Comparison of ENCODE assay signal across 14 cellular contexts in the genomic region with DNA sequence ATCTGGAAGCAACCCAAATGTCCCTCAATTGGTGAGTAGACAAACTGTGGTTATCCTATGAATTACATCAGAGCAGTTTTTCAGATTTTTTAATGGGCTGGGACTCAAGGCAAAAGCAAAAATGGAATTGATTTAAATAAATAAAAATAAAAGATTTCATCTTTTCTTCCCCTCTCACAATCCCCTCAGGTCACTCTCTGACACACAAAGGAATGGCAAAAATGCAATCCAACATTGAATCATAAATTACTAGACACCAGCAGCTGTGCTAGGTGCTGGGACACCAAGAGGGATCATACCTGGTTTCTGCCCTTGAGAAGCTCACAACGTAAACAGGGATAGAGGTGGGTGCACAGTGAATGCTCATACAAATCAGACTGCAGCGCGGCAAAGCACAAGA. TPM values are rescaled to one million over a fixed set of nuclear protein-coding genes. Genes with fewer than 3 reads are reported as not detected.
DNase-seq lines count a peak whose midpoint lies in the region; ATAC-seq and TF ChIP-seq lines count a peak whose summit lies in the region.
"Had no signal": no experiment of that assay in that cellular context is flagged by ENCODE, and none has a peak within 500 bp of the region (broad histone marks: within the 10 kb centered on the region; RNA-seq: fewer than 3 reads in every experiment).

No MANE protein-coding gene starts in this region.

- H2AFZ ChIP-seq in PC-9: no peak overlapping the region
- H2AFZ ChIP-seq in neural progenitor cell (replicated peaks): no peak overlapping the region

- no peaks in the 10 kb centered on the region for H3K9me2 ChIP-seq in PC-9 (ENCODE audit: insufficient read depth)

- no peaks in the 10 kb centered on the region for H3K79me2 ChIP-seq in PC-9 (ENCODE audit: low read depth)
- no peaks in the 10 kb centered on the region for H3K79me2 ChIP-seq in neural progenitor cell (ENCODE audit: low read depth)

- no peak for TF ChIP-seq POLR2A in suprapubic skin (IDR thresholded peaks at IDR 0.05)

- CTCF ChIA-PET in PC-9 (lab: Charles Lee): no interaction called here

- no peaks in the 10 kb centered on the region for H4K20me1 ChIP-seq in PC-9 (ENCODE audit: insufficient read depth)
- H4K20me1 ChIP-seq in neural progenitor cell (ENCODE audit: low read depth): peaks cover 11% of the 10 kb centered on the region
- H4K20me1 ChIP-seq: BLaER1 treated with 17β-estradiol and CSF1 and Interleukin-3, amounts not matched to agents 10 nM and 100 nM had no signal

- BruUV-seq in PC-9 (replicated peaks; lab: Mats Ljungman, UMichigan): no TSS peak

- TF ChIP-seq EP300 in suprapubic skin (IDR thresholded peaks at IDR 0.05): no peak

- POLR2A ChIA-PET in activated naive CD8-positive, alpha-beta T cell treated with anti-CD3 and anti-CD28 coated beads, Interleukin-2, amount 10 ng/mL, durations not matched to agents 7 days and 5 days (lab: Charles Lee): no interaction called here
- POLR2A ChIA-PET in PC-9 (lab: Charles Lee; ENCODE audit: unreplicated experiment): no interaction called here

- no peak overlapping the region for H3K4me3 Mint-ChIP-seq in activated naive CD8-positive, alpha-beta T cell treated with anti-CD3 and anti-CD28 coated beads, Interleukin-2, amount 10 ng/mL, durations not matched to agents 7 days and 5 days
- no peak overlapping the region for H3K4me3 Mint-ChIP-seq in activated naive CD8-positive, alpha-beta T cell treated with anti-CD3 and anti-CD28 coated beads, Interleukin-2, amount 50 U/mL, for 24 hours
- H3K4me3 Mint-ChIP-seq in neural progenitor cell: no peak overlapping the region
- H3K4me3 Mint-ChIP-seq: CD4-positive, CD25-positive, alpha-beta regulatory T cell had no signal

- TF ChIP-seq CTCF in PC-9 (conservative IDR thresholded peaks at IDR 0.05) (no peak), neural progenitor cell (IDR thresholded peaks at IDR 0.05) (no peak), suprapubic skin (IDR thresholded peaks at IDR 0.05) (no peak)

- H3K9me3 Mint-ChIP-seq in activated naive CD8-positive, alpha-beta T cell treated with anti-CD3 and anti-CD28 coated beads, Interleukin-2, amount 10 ng/mL, durations not matched to agents 7 days and 5 days: peaks cover 2% of the 10 kb centered on the region
- H3K9me3 Mint-ChIP-seq in activated naive CD8-positive, alpha-beta T cell treated with anti-CD3 and anti-CD28 coated beads, Interleukin-2, amount 50 U/mL, for 24 hours: no peaks in the 10 kb centered on the region
- H3K9me3 Mint-ChIP-seq in neural progenitor cell: peaks cover 33% of the 10 kb centered on the region

- ATAC-seq in activated naive CD8-positive, alpha-beta T cell treated with anti-CD3 and anti-CD28 coated beads, Interleukin-2, amount 10 ng/mL, durations not matched to agents 7 days and 5 days (ENCODE audit: low read depth): no peak
- no peak for ATAC-seq in activated naive CD8-positive, alpha-beta T cell treated with anti-CD3 and anti-CD28 coated beads, Interleukin-2, amount 50 U/mL, for 24 hours

- peaks cover 25% of the 10 kb centered on the region for H3F3A ChIP-seq in PC-9 (ENCODE audit: insufficient read depth, low read depth)
- peaks cover 54% of the 10 kb centered on the region for H3F3A ChIP-seq in neural progenitor cell (ENCODE audit: low read depth)

- H3K4me2 ChIP-seq in PC-9 (peak overlapping the region; percentile 27), neural progenitor cell (no peak overlapping the region)
- H3K4me2 ChIP-seq: BLaER1 treated with 17β-estradiol and CSF1 and Interleukin-3, amounts not matched to agents 10 nM and 100 nM had no signal

- 89% methylated on average over 3 of the region's 3 CpGs for WGBS in suprapubic skin

- peaks cover 7% of the 10 kb centered on the region for H3K9me3 ChIP-seq in PC-9 (ENCODE audit: insufficient read depth, low read depth)
- H3K9me3 ChIP-seq in neural progenitor cell (ENCODE audit: low read depth): no peaks in the 10 kb centered on the region
- no peaks in the 10 kb centered on the region for H3K9me3 ChIP-seq in suprapubic skin

- no peaks in the 10 kb centered on the region for H3K36me3 ChIP-seq in PC-9 (ENCODE audit: low read depth)
- no peaks in the 10 kb centered on the region for H3K36me3 ChIP-seq in neural progenitor cell
- H3K36me3 ChIP-seq in suprapubic skin: no peaks in the 10 kb centered on the region
- H3K36me3 ChIP-seq: BLaER1 treated with 17β-estradiol and CSF1 and Interleukin-3, amounts not matched to agents 10 nM and 100 nM had no signal

- H3K9ac ChIP-seq in neural progenitor cell: no peak overlapping the region
- H3K9ac ChIP-seq: BLaER1 treated with 17β-estradiol and CSF1 and Interleukin-3, amounts not matched to agents 10 nM and 100 nM had no signal

- H3K36me3 Mint-ChIP-seq in activated naive CD8-positive, alpha-beta T cell treated with anti-CD3 and anti-CD28 coated beads, Interleukin-2, amount 10 ng/mL, durations not matched to agents 7 days and 5 days: no peaks in the 10 kb centered on the region
- no peaks in the 10 kb centered on the region for H3K36me3 Mint-ChIP-seq in activated naive CD8-positive, alpha-beta T cell treated with anti-CD3 and anti-CD28 coated beads, Interleukin-2, amount 50 U/mL, for 24 hours (ENCODE audit: low read depth)
- H3K36me3 Mint-ChIP-seq in neural progenitor cell: peaks cover 5% of the 10 kb centered on the region
- H3K36me3 Mint-ChIP-seq: CD4-positive, CD25-positive, alpha-beta regulatory T cell had no signal

- no peak overlapping the region for H3K27ac Mint-ChIP-seq in activated naive CD8-positive, alpha-beta T cell treated with anti-CD3 and anti-CD28 coated beads, Interleukin-2, amount 10 ng/mL, durations not matched to agents 7 days and 5 days
- no peak overlapping the region for H3K27ac Mint-ChIP-seq in activated naive CD8-positive, alpha-beta T cell treated with anti-CD3 and anti-CD28 coated beads, Interleukin-2, amount 50 U/mL, for 24 hours
- H3K27ac Mint-ChIP-seq in neural progenitor cell: peak overlapping the region; percentile 42

- peaks cover 56% of the 10 kb centered on the region for H3K27me3 Mint-ChIP-seq in activated naive CD8-positive, alpha-beta T cell treated with anti-CD3 and anti-CD28 coated beads, Interleukin-2, amount 10 ng/mL, durations not matched to agents 7 days and 5 days
- H3K27me3 Mint-ChIP-seq in activated naive CD8-positive, alpha-beta T cell treated with anti-CD3 and anti-CD28 coated beads, Interleukin-2, amount 50 U/mL, for 24 hours: peaks cover 10% of the 10 kb centered on the region
- peaks cover 50% of the 10 kb centered on the region for H3K27me3 Mint-ChIP-seq in neural progenitor cell (ENCODE audit: insufficient read depth, low read depth)

- intact Hi-C loops in PC-9 (cut with micrococcal nuclease; ENCODE audit: unreplicated experiment): no loop called here

- H3K4me3 ChIP-seq in PC-9 (no peak overlapping the region), neural progenitor cell (no peak overlapping the region), suprapubic skin (no peak overlapping the region)
- H3K4me3 ChIP-seq: BLaER1 treated with 17β-estradiol and CSF1 and Interleukin-3, amounts not matched to agents 10 nM and 100 nM had no signal

- DNase-seq in activated naive CD8-positive, alpha-beta T cell treated with anti-CD3 and anti-CD28 coated beads, Interleukin-2, amount 10 ng/mL, durations not matched to agents 7 days and 5 days: peak; percentile 1
- DNase-seq in activated naive CD8-positive, alpha-beta T cell treated with anti-CD3 and anti-CD28 coated beads, Interleukin-2, amount 50 U/mL, for 24 hours: no peak
- DNase-seq in PC-9 (peak in 1 of 2 experiments; percentile 76), neural progenitor cell (ENCODE audit: low spot score) (no peak), suprapubic skin (ENCODE audit: low spot score in 2 of 2) (no peak), NCI-H2107 (lab: John Stamatoyannopoulos, UW) (no peak), germinal center (ENCODE audit: low spot score) (no peak)
- DNase-seq: ACHN; CD4-positive, CD25-positive, alpha-beta regulatory T cell; DMS53; IMR-90 had no signal

- no peaks in the 10 kb centered on the region for H3K4me1 Mint-ChIP-seq in activated naive CD8-positive, alpha-beta T cell treated with anti-CD3 and anti-CD28 coated beads, Interleukin-2, amount 10 ng/mL, durations not matched to agents 7 days and 5 days
- H3K4me1 Mint-ChIP-seq in activated naive CD8-positive, alpha-beta T cell treated with anti-CD3 and anti-CD28 coated beads, Interleukin-2, amount 50 U/mL, for 24 hours: no peaks in the 10 kb centered on the region
- H3K4me1 Mint-ChIP-seq in neural progenitor cell: peaks cover 27% of the 10 kb centered on the region

- H3K27ac ChIP-seq in PC-9: 0 out of 2 replicates have a peak overlapping the region, but pooled peaks have one; percentile 15
- H3K27ac ChIP-seq in neural progenitor cell: no peak overlapping the region
- no peak overlapping the region for H3K27ac ChIP-seq in suprapubic skin
- H3K27ac ChIP-seq: BLaER1 treated with 17β-estradiol and CSF1 and Interleukin-3, amounts not matched to agents 10 nM and 100 nM had no signal

- H3K27me3 ChIP-seq in PC-9 (ENCODE audit: insufficient read depth, low read depth) (no peaks in the 10 kb centered on the region), neural progenitor cell (no peaks in the 10 kb centered on the region), suprapubic skin (peaks cover 8% of the 10 kb centered on the region)

- H3K4me1 ChIP-seq in PC-9 (replicated peaks; ENCODE audit: insufficient read depth): peaks cover 52% of the 10 kb centered on the region
- peaks cover 43% of the 10 kb centered on the region for H3K4me1 ChIP-seq in neural progenitor cell
- H3K4me1 ChIP-seq in suprapubic skin: peaks cover 11% of the 10 kb centered on the region

RNA-seq across cellular contexts. Expression of a gene that starts 58.8 kb away (rescaled TPM):
- total RNA-seq in activated naive CD8-positive, alpha-beta T cell treated with anti-CD3 and anti-CD28 coated beads, Interleukin-2, amount 10 ng/mL, durations not matched to agents 7 days and 5 days: not detected
- total RNA-seq in PC-9 (2021) (not detected in 2 replicates), neural progenitor cell (ENCODE audit: low replicate concordance) (not detected in 2 replicates), suprapubic skin (not detected)
- total RNA-seq: A172; CD4-positive, CD25-positive, alpha-beta regulatory T cell; Daoy; IMR-90 had no signal
